36 cellular contexts compared by ENCODE assay signal in the genomic region with DNA sequence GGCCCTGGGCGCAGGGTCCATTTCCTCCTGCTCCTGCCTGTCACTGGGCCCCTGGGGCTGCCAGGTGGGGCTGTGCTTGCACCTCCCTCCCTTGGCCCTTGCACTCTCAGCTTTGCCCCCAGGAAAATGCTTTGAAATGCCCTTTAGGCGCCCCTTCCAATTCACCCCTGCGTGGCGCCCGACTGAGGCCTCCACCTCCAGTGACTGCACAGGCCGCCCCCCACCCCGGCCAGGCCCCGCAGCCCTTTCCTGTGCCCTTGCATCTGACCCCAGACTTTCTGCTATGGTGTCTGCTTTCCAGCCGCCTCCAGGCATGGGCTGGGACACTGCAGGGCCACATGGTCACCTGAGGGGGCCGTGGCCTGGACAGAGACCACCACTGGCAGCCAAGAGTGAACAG. TPM values are rescaled to one million over a fixed set of nuclear protein-coding genes. Genes with fewer than 3 reads are reported as not detected.
"Had no signal": no experiment of that assay in that cellular context is flagged by ENCODE, and none has a peak within 500 bp of the region (broad histone marks: within the 10 kb centered on the region; RNA-seq: fewer than 3 reads in every experiment).

No MANE protein-coding gene starts in this region.

- H3K27ac ChIP-seq: ascending aorta, cardiac muscle cell, SJCRH30, SK-N-MC, WERI-Rb-1 had no signal

- H3K4me3 ChIP-seq: ascending aorta, cardiac muscle cell, SJCRH30, SK-N-MC had no signal

- DNase-seq: activated CD4-positive, alpha-beta memory T cell treated with anti-CD3 and anti-CD28 coated beads, Interleukin-2, amount 10 ng/mL, durations not matched to agents 7 days and 5 days; activated CD4-positive, alpha-beta T cell treated with anti-CD3 and anti-CD28 coated beads for 1 hour; activated CD4-positive, alpha-beta T cell treated with anti-CD3 and anti-CD28 coated beads for 48 hours; activated CD4-positive, CD25-positive, alpha-beta regulatory T cell; activated CD8-positive, alpha-beta memory T cell treated with anti-CD3 and anti-CD28 coated beads for 24 hours; activated CD8-positive, alpha-beta memory T cell treated with anti-CD3 and anti-CD28 coated beads, Interleukin-2, amount 10 ng/mL, durations not matched to agents 7 days and 5 days; activated CD8-positive, alpha-beta memory T cell treated with anti-CD3 and anti-CD28 coated beads, Interleukin-2, amount 50 U/mL, for 48 hours; activated effector memory CD4-positive, alpha-beta T cell treated with anti-CD3 and anti-CD28 coated beads, Interleukin-2, amount 50 U/mL, for 16 hours; activated naive CD4-positive, alpha-beta T cell; activated naive CD4-positive, alpha-beta T cell treated with anti-CD3 and anti-CD28 coated beads, Interleukin-2, amount 50 U/mL, for 16 hours; activated naive CD8-positive, alpha-beta T cell treated with anti-CD3 and anti-CD28 coated beads for 36 hours; activated T-cell treated with anti-CD3 and anti-CD28 coated beads, Interleukin-2, amount 50 U/mL, for 72 hours; amygdala; NCI-H1092 treated with DMSO at 0.1 percent for 48 hours; NCI-H1417; NCI-H146; NCI-H187; NCI-H2029 treated with DMSO at 0.1 percent for 48 hours; NCI-H2107; NCI-H2171; NCI-H510A; NCI-H526; NCI-H748 treated with DMSO at 0.1 percent for 48 hours; NK-92 treated with Interleukin-12 subunit alpha and Interleukin-12 subunit beta, amount 100 ng/mL, for 24 hours; OCI-M1; SHP77; SJCRH30; T1000; WERI-Rb-1 had no signal

- H3K27me3 ChIP-seq: ascending aorta, cardiac muscle cell, SJCRH30 had no signal

- H3K9me3 ChIP-seq: ascending aorta, SJCRH30 had no signal

- H3K4me1 ChIP-seq: ascending aorta had no signal

RNA-seq across cellular contexts. Expression of a gene that starts 18.3 kb away (rescaled TPM):
- total RNA-seq: activated CD8-positive, alpha-beta memory T cell treated with anti-CD3 and anti-CD28 coated beads, Interleukin-2, amount 10 ng/mL, durations not matched to agents 7 days and 5 days; ascending aorta; cardiac muscle cell; chondrocyte; M059J; RPMI7951; SJCRH30 had no signal

RNA-seq across cellular contexts. Expression of a gene that starts 32.3 kb away (rescaled TPM):
- total RNA-seq: activated CD8-positive, alpha-beta memory T cell treated with anti-CD3 and anti-CD28 coated beads, Interleukin-2, amount 10 ng/mL, durations not matched to agents 7 days and 5 days; chondrocyte; M059J; RPMI7951; SJCRH30; T-helper 1 cell treated with Interleukin-12 subunit alpha and Interleukin-12 subunit beta and Interleukin-4 antibody, amounts not matched to agents 30 ng/mL and 1 ng/mL, for 36 hours had no signal
